In the genomic region with DNA sequence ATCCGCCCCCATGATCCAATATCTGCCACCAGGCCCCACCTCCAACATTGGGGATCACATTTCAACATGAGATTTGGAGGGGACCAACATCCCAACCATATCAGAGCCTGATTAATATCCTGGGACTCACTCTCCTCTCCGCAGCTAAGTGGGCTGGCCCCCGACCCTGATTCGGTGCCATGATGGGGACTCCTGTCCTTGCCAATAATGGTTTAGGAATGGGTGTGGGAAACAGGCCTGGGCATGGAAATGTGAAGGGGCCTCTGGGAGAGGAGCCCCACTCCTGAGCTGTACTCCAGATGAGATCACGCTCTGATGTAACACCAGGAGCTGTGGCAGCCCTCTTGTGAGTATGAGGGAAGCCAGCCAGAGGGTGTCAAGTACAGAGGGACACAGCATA, we compare ENCODE assay signal across 12 cellular contexts.
"Had no signal": no experiment of that assay in that cellular context is flagged by ENCODE, and none has a peak within 500 bp of the region (broad histone marks: within the 10 kb centered on the region; RNA-seq: fewer than 3 reads in every experiment).

No MANE protein-coding gene starts in this region.

- H3K4me3 ChIP-seq: coronary artery, gastrocnemius medialis, heart right ventricle, ovary, upper lobe of left lung, vagina had no signal

- DNase-seq: effector CD4-positive, alpha-beta T cell; gastrocnemius medialis; heart right ventricle; hypothalamus; mammary epithelial cell; ovary; small intestine; stimulated activated CD4-positive, alpha-beta T cell treated with anti-CD3 and anti-CD28 coated beads, Interleukin-12 subunit alpha, Interleukin-12 subunit beta, amount 100 ng/mL, for 4 hours; stimulated activated naive CD4-positive, alpha-beta T cell treated with Interleukin-2 at 50 U/mL for 16 hours; upper lobe of left lung had no signal

- H3K9me3 ChIP-seq: gastrocnemius medialis, heart right ventricle, ovary, upper lobe of left lung, vagina had no signal

- H3K27ac ChIP-seq: coronary artery, gastrocnemius medialis, heart right ventricle, ovary, upper lobe of left lung, vagina had no signal

- H3K27me3 ChIP-seq: gastrocnemius medialis, heart right ventricle, ovary, upper lobe of left lung, vagina had no signal

- H3K4me1 ChIP-seq: gastrocnemius medialis, upper lobe of left lung, vagina had no signal

- H3K36me3 ChIP-seq: gastrocnemius medialis, heart right ventricle, ovary, upper lobe of left lung, vagina had no signal
